In genomic region chr20:33489495-33490022, GRCh38 we compare ENCODE assay signal across 8 cellular contexts. TPM values are rescaled to one million over a fixed set of nuclear protein-coding genes. Genes with fewer than 3 reads are reported as not detected.
DNase-seq lines count a peak whose midpoint lies in the region; ATAC-seq, FAIRE-seq and TF ChIP-seq lines count a peak whose summit lies in the region.

No MANE protein-coding gene starts in this region.

- H3K9me3 Mint-ChIP-seq in Caco-2 (ENCODE audit: unreplicated experiment) = no peaks in the 10 kb centered on the region
- no peaks in the 10 kb centered on the region for H3K9me3 Mint-ChIP-seq in endodermal cell

- H3K9me3 ChIP-seq in Caco-2 (no peaks in the 10 kb centered on the region), endodermal cell (ENCODE audit: control insufficient read depth, low read length) (no peaks in the 10 kb centered on the region)

- H3K36me3 Mint-ChIP-seq in Caco-2 (ENCODE audit: insufficient read depth, unreplicated experiment) (peaks cover 27% of the 10 kb centered on the region), endodermal cell (ENCODE audit: low read depth) (peaks cover 13% of the 10 kb centered on the region)

- H3K4me1 Mint-ChIP-seq in Caco-2 (ENCODE audit: low read depth, unreplicated experiment) (peaks cover 8% of the 10 kb centered on the region), endodermal cell (peaks cover 4% of the 10 kb centered on the region)

- H3K4me3 Mint-ChIP-seq in Caco-2 (ENCODE audit: unreplicated experiment) (peak overlapping the region; percentile 92), endodermal cell (peak overlapping the region; percentile 85)

- WGBS in endodermal cell (ENCODE audit: insufficient coverage in 1 of 2, insufficient read length in 1 of 2), 2 experiments = 7 to 9% methylated on average over 11 to 36 of the region's 36 CpGs

- H3K4me1 ChIP-seq in Caco-2 = peaks cover 14% of the 10 kb centered on the region
- H3K4me1 ChIP-seq in endodermal cell (ENCODE audit: control insufficient read depth, insufficient read depth, low read length) = no peaks in the 10 kb centered on the region

- peak overlapping the region; percentile 16 for H3K4me3 ChIP-seq in Caco-2 (ENCODE audit: low read depth, low read length)
- peak overlapping the region; percentile 84 for H3K4me3 ChIP-seq in endodermal cell (ENCODE audit: low read length)

- H3K36me3 ChIP-seq in Caco-2 (ENCODE audit: control insufficient read depth, insufficient read depth, low read length) = no peaks in the 10 kb centered on the region
- no peaks in the 10 kb centered on the region for H3K36me3 ChIP-seq in endodermal cell (ENCODE audit: control insufficient read depth, insufficient read depth, low read length)

- no peaks in the 10 kb centered on the region for H3K27me3 ChIP-seq in Caco-2 (replicated peaks; ENCODE audit: control insufficient read depth, insufficient read depth, low read length)
- H3K27me3 ChIP-seq in endodermal cell (ENCODE audit: control insufficient read depth, insufficient read depth, low read length, poor library complexity, severe bottlenecking) = no peaks in the 10 kb centered on the region

- CTCF ChIA-PET in Caco-2 (lab: Charles Lee) = interaction anchor here (0.6 to 2.5 kb wide), 20 partner anchors 14 to 1766 kb away, joined by 3 to 19 read pairs (median 4); partner anchors contain the start of genes ACSS2, ACTL10, CDK5RAP1 and RALY

- peak overlapping the region; percentile 38 for H3K27ac Mint-ChIP-seq in Caco-2 (ENCODE audit: unreplicated experiment)
- peak overlapping the region; percentile 92 for H3K27ac Mint-ChIP-seq in endodermal cell

- ATAC-seq in GM21381 (IDR thresholded peaks at IDR 0.05; ENCODE audit: unreplicated experiment) = peak; percentile 92

- H3K27ac ChIP-seq in endodermal cell (ENCODE audit: low read depth, low read length) = peak overlapping the region; percentile 70

- POLR2A ChIA-PET in Caco-2 (lab: Charles Lee) = interaction anchor here (0.5 to 2.2 kb wide), 30 partner anchors 9 to 859 kb away, joined by 3 to 25 read pairs (median 6); partner anchors contain the start of genes ACTL10, CDK5RAP1, CHMP4B and EIF2S2

- FAIRE-seq in HTR-8/SVneo (lab: Jason Lieb, UNC) = peak; percentile 94

- DNase-seq in Caco-2 (peak; percentile 100), HTR-8/SVneo (ENCODE audit: insufficient read length, low spot score) (peak; percentile 99), NOMO-1 treated with DMSO at 0.1 percent for 48 hours (lab: John Stamatoyannopoulos, UW; ENCODE audit: unreplicated experiment) (peak; percentile 90), endodermal cell (peak; percentile 100), mesenteric fat pad (ENCODE audit: low spot score) (peak; percentile 100)
- DNase-seq in activated CD8-positive, alpha-beta memory T cell treated with anti-CD3 and anti-CD28 coated beads, Interleukin-2, amount 50 U/mL, for 1 hour (ENCODE audit: extremely low read depth) = peak; percentile 93
- DNase-seq in stimulated activated CD8-positive, alpha-beta memory T cell treated with anti-CD3 and anti-CD28 coated beads, Interleukin-15, amount 100 ng/mL, for 1 hour (ENCODE audit: low read depth) = peak; percentile 97

- TF ChIP-seq CTCF in Caco-2 (IDR thresholded peaks at IDR 0.05; ENCODE audit: insufficient read depth in 1 of 2, low read depth in 1 of 2, low read length in 1 of 2, severe bottlenecking in 1 of 2, unreplicated experiment in 1 of 2) (no peak), endodermal cell (conservative IDR thresholded peaks at IDR 0.05) (no peak)

- TSS peak; percentile 94 for BruUV-seq in Caco-2 (replicated peaks; lab: Mats Ljungman, UMichigan)

- intact Hi-C loops in Caco-2 (cut with micrococcal nuclease; ENCODE audit: unreplicated experiment) = loop anchor here (1.0 to 2.0 kb wide), 3 partner anchors 19 to 46 kb away; partner anchors contain the start of gene SNTA1

- H3K27me3 Mint-ChIP-seq in Caco-2 (ENCODE audit: insufficient read depth, unreplicated experiment) (no peaks in the 10 kb centered on the region), endodermal cell (ENCODE audit: insufficient read depth) (no peaks in the 10 kb centered on the region)

- H3K9ac ChIP-seq in endodermal cell (ENCODE audit: extremely low read depth, low read length, poor library complexity, severe bottlenecking) = peak overlapping the region; percentile 80

RNA-seq across cellular contexts. Expression of gene CBFA2T2, which starts 0.3 kb away (rescaled TPM):
- total RNA-seq in Caco-2 (2022) (30.6 and 33.3 TPM in 2 replicates), endodermal cell (10 to 100 TPM; 26.8 to 32.7 TPM), mesenteric fat pad (10.5 TPM)
- polyA plus RNA-seq in endodermal cell (2013, experiment 1 of 2) = 36.6 TPM
- polyA plus RNA-seq in endodermal cell (2013, experiment 2 of 2) = 34.7 TPM

RNA-seq across cellular contexts. Expression of gene SNTA1, which starts 46.0 kb away (rescaled TPM):
- total RNA-seq in Caco-2 (2022) = 13.6 and 15.4 TPM in 2 replicates
- total RNA-seq in endodermal cell = 1 to 10 TPM; 4.6 to 8.2 TPM
- polyA plus RNA-seq in endodermal cell (2013, experiment 1 of 2) = 5.6 TPM
- polyA plus RNA-seq in endodermal cell (2013, experiment 2 of 2) = 4.7 TPM
- 22.1 TPM for total RNA-seq in mesenteric fat pad

Comparison
In these comparisons a context has a peak if more than half of its experiments do, and no peak if none do; other contexts are left out.
1. Peak in every context shown above with its lines: DNase-seq, ATAC-seq, H3K4me3 ChIP-seq and H3K27ac ChIP-seq.